ENCODE assay signal across 10 cellular contexts in the genomic region with DNA sequence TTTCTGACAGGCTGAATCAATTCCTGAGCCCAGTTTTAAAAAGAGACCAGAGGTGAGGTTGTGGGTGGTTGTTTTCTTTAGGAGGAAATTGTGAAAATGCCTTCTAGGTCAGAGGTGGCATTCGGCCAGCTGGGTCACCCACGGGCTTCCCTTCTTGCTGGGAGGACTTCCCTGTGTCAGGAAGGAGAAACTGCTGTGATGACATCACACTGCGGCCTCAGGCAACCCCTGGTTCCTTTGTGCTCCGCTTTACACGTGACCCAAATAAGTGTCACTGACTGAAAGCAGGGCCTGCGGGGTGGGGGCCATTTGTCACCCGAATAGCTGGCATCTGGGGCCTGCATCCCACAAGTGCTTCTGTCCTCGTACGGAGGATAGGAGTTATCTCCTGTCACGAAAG. TPM values are rescaled to one million over a fixed set of nuclear protein-coding genes. Genes with fewer than 3 reads are reported as not detected.
DNase-seq lines count a peak whose midpoint lies in the region; TF ChIP-seq lines count a peak whose summit lies in the region.
"Had no signal": no experiment of that assay in that cellular context is flagged by ENCODE, and none has a peak within 500 bp of the region (broad histone marks: within the 10 kb centered on the region; RNA-seq: fewer than 3 reads in every experiment).

No MANE protein-coding gene starts in this region.

- TF ChIP-seq CTCF in endothelial cell (IDR thresholded peaks at IDR 0.05; ENCODE audit: unreplicated experiment) = no peak

- no peaks in the 10 kb centered on the region for H3K9me3 Mint-ChIP-seq in endothelial cell (ENCODE audit: unreplicated experiment)
- H3K9me3 Mint-ChIP-seq: nephron had no signal

- peak; percentile 76 for DNase-seq in AG08396 (ENCODE audit: low spot score)
- peak; percentile 38 for DNase-seq in NCI-H774 (lab: John Stamatoyannopoulos, UW)
- no peak for DNase-seq in endothelial cell (ENCODE audit: low spot score)
- peak; percentile 20 for DNase-seq in myocyte (ENCODE audit: low read depth)
- DNase-seq in NCI-H1694 (lab: John Stamatoyannopoulos, UW) = no peak
- no peak for DNase-seq in NCI-H526 (lab: John Stamatoyannopoulos, UW)
- no peak for DNase-seq in NCI-H1092 (lab: John Stamatoyannopoulos, UW)
- no peak for DNase-seq in stimulated activated CD4-positive, alpha-beta T cell treated with anti-CD3 and anti-CD28 coated beads, Interleukin-12 subunit alpha, Interleukin-12 subunit beta, amount 100 ng/mL, for 4 hours
- DNase-seq: COR-L47 had no signal

- H3K27ac Mint-ChIP-seq in endothelial cell (ENCODE audit: unreplicated experiment) = peak overlapping the region; percentile 71
- H3K27ac Mint-ChIP-seq: nephron had no signal

- H3K4me3 Mint-ChIP-seq in endothelial cell (ENCODE audit: unreplicated experiment) = no peak overlapping the region
- H3K4me3 Mint-ChIP-seq: nephron had no signal

- H3K4me1 Mint-ChIP-seq in endothelial cell (ENCODE audit: unreplicated experiment) = peaks cover 55% of the 10 kb centered on the region

- H3K27me3 Mint-ChIP-seq in endothelial cell (ENCODE audit: unreplicated experiment) = peaks cover 7% of the 10 kb centered on the region

- H3K36me3 Mint-ChIP-seq in endothelial cell (ENCODE audit: low read depth, unreplicated experiment) = peaks cover 29% of the 10 kb centered on the region

RNA-seq across cellular contexts. Expression of a gene that starts 39.7 kb away (rescaled TPM):
- 1.2 TPM for total RNA-seq in endothelial cell (ENCODE audit: unreplicated experiment)
- not detected in 2 replicates for total RNA-seq in myocyte
- not detected for polyA plus RNA-seq in myocyte (2012)

RNA-seq across cellular contexts. Expression of a gene that starts 43.3 kb away (rescaled TPM):
- total RNA-seq in endothelial cell (ENCODE audit: unreplicated experiment) = 65.0 TPM
- 1.9 and 2.4 TPM in 2 replicates for total RNA-seq in myocyte
- polyA plus RNA-seq in myocyte (2012) = 4.2 TPM

Comparison
In these comparisons a context has a peak if more than half of its experiments do, and no peak if none do; other contexts are left out.
1. DNase-seq: peak in AG08396 (single experiment), NCI-H774 (single experiment) and myocyte (single experiment); none in endothelial cell (single experiment), NCI-H1694 (single experiment), NCI-H526 (0 of 2), NCI-H1092 (single experiment) and stimulated activated CD4-positive, alpha-beta T cell treated with anti-CD3 and anti-CD28 coated beads, Interleukin-12 subunit alpha, Interleukin-12 subunit beta, amount 100 ng/mL, for 4 hours (single experiment).
2. RNA of a gene that starts 43.3 kb away (total RNA-seq): 65.0 TPM in endothelial cell (single experiment); 1.9 to 2.4 TPM in myocyte; every median in the first group is over 10 times any median in the second.